In the genomic region with DNA sequence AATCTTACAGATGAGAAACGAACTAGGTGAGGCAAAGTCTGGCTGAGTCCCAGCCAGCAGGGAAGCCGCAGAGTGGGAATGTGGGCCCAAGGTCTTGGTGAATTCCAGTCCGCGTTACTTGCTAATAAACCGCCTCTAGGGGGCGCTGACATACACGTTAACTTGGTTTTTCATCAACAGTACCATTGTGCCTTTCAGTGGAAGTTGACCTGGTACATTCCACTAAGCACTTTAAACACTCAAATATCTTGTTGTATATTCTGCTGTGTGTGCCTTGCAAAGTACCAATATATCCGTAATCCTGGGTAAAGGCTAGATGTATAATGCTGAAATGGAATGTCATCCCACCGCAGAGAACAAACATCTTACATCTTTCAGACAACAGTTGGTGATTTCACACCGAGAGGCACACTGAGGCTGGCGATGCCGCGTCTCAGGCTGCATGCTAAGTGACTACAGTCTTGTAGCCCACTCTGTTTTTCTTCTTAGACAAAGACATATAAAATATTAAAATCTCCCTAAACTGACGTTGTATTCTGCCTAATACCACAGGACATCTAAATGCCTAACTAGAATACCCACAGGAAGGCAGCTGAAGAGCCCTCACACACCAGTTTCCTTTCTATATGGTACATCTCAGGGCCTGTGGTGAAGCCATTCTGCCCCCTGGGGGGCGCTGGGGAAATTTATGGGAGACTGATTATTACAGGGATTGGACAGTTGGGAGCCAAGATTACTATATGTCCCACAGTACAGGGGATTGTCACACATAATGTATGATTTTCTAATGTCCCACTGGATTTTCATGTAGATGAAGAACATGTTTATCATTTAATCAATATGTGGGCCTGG, we compare ENCODE assay signal across 8 cellular contexts. TPM values are rescaled to one million over a fixed set of nuclear protein-coding genes. Genes with fewer than 3 reads are reported as not detected.
DNase-seq lines count a peak whose midpoint lies in the region; ATAC-seq and TF ChIP-seq lines count a peak whose summit lies in the region.

No MANE protein-coding gene starts in this region.

- ATAC-seq in GM19351 (IDR thresholded peaks at IDR 0.05; ENCODE audit: unreplicated experiment) = peak; percentile 85
- ATAC-seq in right cardiac atrium = peak; percentile 80 to 84
- peak; percentile 85 for ATAC-seq in sciatic nerve

- H3K4me3 ChIP-seq in NB4 (ENCODE audit: low read depth, low read length) (no peak overlapping the region), right cardiac atrium (ENCODE audit: low read length) (no peak overlapping the region)

- intact Hi-C loops in right cardiac atrium (cut with DNase I) (loop anchor here in 3 of 4 donors (2.0 to 10.0 kb wide), 4 partner anchors 119 to 297 kb away; no protein-coding TSS in a partner anchor), sciatic nerve (cut with DNase I) (loop anchor here (10.0 kb wide), 1 partner anchor 1557 kb away; no protein-coding TSS in a partner anchor)

- 56% methylated on average over 15 of the region's 15 CpGs for WGBS in right cardiac atrium

- no peak overlapping the region for H3K27ac ChIP-seq in right cardiac atrium (ENCODE audit: low read length)

- no peak for TF ChIP-seq POLR2A in NB4 (IDR thresholded peaks at IDR 0.05; ENCODE audit: extremely low read depth, insufficient read length)

- no peaks in the 10 kb centered on the region for H3K4me1 ChIP-seq in right cardiac atrium (ENCODE audit: control insufficient read depth, insufficient read depth, low read length)

- TF ChIP-seq CTCF in NB4 (IDR thresholded peaks at IDR 0.05; ENCODE audit: low read depth, low read length) = peak; percentile 59

- no peaks in the 10 kb centered on the region for H3K9me3 ChIP-seq in right cardiac atrium (ENCODE audit: control insufficient read depth, low read length)

- DNase-seq in Ammon's horn (ENCODE audit: low spot score) (peak; percentile 82), NB4 (ENCODE audit: low read depth) (peak; percentile 78), T-helper 1 cell (peak; percentile 43 to 73 (median 66)), amniotic stem cell (lab: John Stamatoyannopoulos, UW) (peak; percentile 30), right cardiac atrium (peak; percentile 68 to 84 (median 79)), sciatic nerve (ENCODE audit: low spot score) (peak; percentile 86), mesenteric fat pad (ENCODE audit: low spot score) (no peak)

- H3K27me3 ChIP-seq in right cardiac atrium (ENCODE audit: control insufficient read depth, insufficient read depth) = no peaks in the 10 kb centered on the region

RNA-seq across cellular contexts. Expression of a gene that starts 49.2 kb away (rescaled TPM):
- 10 to 100 TPM; 48.0 to 69.9 (median 56.2) TPM for total RNA-seq in right cardiac atrium
- 36.1 TPM for polyA plus RNA-seq in right cardiac atrium
- 121 TPM for total RNA-seq in sciatic nerve
- 64.5 TPM for total RNA-seq in mesenteric fat pad
